In genomic region chr1:1329304-1330210, GRCh38 we compare ENCODE assay signal across 3 cellular contexts.
TF ChIP-seq lines count a peak whose summit lies in the region.

No MANE protein-coding gene starts in this region.

TF ChIP-seq in HEK293, 187 proteins besides CTCF, POLR2A, EP300 and RAD21 (continues in another document):
- TF ChIP-seq SP2 (tag by site-specific recombination; IDR thresholded peaks at IDR 0.05): no peak
- no peak for TF ChIP-seq KLF10 (tag by site-specific recombination; IDR thresholded peaks at IDR 0.05)
- TF ChIP-seq, protein P1, sequence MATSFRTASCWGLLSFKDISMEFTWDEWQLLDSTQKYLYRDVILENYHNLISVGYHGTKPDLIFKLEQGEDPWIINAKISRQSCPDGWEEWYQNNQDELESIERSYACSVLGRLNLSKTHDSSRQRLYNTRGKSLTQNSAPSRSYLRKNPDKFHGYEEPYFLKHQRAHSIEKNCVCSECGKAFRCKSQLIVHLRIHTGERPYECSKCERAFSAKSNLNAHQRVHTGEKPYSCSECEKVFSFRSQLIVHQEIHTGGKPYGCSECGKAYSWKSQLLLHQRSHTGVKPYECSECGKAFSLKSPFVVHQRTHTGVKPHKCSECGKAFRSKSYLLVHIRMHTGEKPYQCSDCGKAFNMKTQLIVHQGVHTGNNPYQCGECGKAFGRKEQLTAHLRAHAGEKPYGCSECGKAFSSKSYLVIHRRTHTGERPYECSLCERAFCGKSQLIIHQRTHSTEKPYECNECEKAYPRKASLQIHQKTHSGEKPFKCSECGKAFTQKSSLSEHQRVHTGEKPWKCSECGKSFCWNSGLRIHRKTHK (tag by site-specific recombination; IDR thresholded peaks at IDR 0.05): no peak
- no peak for TF ChIP-seq ZNF133 (tag by site-specific recombination; IDR thresholded peaks at IDR 0.05)
- TF ChIP-seq ZNF692 (tag by site-specific recombination; IDR thresholded peaks at IDR 0.05): no peak
- TF ChIP-seq ZNF132 (tag by site-specific recombination; IDR thresholded peaks at IDR 0.05; ENCODE audit: borderline replicate concordance): no peak
- TF ChIP-seq PRDM4 (tag by site-specific recombination; IDR thresholded peaks at IDR 0.05): no peak
- TF ChIP-seq, protein P2, sequence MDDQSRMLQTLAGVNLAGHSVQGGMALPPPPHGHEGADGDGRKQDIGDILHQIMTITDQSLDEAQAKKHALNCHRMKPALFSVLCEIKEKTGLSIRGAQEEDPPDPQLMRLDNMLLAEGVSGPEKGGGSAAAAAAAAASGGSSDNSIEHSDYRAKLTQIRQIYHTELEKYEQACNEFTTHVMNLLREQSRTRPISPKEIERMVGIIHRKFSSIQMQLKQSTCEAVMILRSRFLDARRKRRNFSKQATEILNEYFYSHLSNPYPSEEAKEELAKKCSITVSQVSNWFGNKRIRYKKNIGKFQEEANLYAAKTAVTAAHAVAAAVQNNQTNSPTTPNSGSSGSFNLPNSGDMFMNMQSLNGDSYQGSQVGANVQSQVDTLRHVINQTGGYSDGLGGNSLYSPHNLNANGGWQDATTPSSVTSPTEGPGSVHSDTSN (CRISPR knock-in tag; IDR thresholded peaks at IDR 0.05): 0 out of 2 replicates have a peak, but pooled peaks have one; percentile 22

TF ChIP-seq in PFSK-1, 5 proteins besides CTCF, POLR2A, EP300 and RAD21:
- TF ChIP-seq TAF1 (IDR thresholded peaks at IDR 0.05; ENCODE audit: borderline replicate concordance, insufficient read depth, low read length): no peak
- TF ChIP-seq FOXP2 (optimal IDR thresholded peaks at IDR 0.05; ENCODE audit: borderline replicate concordance, extremely low read depth, extremely low read length, insufficient read depth): peak; percentile 50
- TF ChIP-seq, protein P3, sequence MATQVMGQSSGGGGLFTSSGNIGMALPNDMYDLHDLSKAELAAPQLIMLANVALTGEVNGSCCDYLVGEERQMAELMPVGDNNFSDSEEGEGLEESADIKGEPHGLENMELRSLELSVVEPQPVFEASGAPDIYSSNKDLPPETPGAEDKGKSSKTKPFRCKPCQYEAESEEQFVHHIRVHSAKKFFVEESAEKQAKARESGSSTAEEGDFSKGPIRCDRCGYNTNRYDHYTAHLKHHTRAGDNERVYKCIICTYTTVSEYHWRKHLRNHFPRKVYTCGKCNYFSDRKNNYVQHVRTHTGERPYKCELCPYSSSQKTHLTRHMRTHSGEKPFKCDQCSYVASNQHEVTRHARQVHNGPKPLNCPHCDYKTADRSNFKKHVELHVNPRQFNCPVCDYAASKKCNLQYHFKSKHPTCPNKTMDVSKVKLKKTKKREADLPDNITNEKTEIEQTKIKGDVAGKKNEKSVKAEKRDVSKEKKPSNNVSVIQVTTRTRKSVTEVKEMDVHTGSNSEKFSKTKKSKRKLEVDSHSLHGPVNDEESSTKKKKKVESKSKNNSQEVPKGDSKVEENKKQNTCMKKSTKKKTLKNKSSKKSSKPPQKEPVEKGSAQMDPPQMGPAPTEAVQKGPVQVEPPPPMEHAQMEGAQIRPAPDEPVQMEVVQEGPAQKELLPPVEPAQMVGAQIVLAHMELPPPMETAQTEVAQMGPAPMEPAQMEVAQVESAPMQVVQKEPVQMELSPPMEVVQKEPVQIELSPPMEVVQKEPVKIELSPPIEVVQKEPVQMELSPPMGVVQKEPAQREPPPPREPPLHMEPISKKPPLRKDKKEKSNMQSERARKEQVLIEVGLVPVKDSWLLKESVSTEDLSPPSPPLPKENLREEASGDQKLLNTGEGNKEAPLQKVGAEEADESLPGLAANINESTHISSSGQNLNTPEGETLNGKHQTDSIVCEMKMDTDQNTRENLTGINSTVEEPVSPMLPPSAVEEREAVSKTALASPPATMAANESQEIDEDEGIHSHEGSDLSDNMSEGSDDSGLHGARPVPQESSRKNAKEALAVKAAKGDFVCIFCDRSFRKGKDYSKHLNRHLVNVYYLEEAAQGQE (IDR thresholded peaks at IDR 0.05; ENCODE audit: insufficient read depth in 1 of 2, low read depth in 2 of 2, low read length in 2 of 2): no peak

TF ChIP-seq in HepG2, 621 proteins besides CTCF, POLR2A, EP300 and RAD21 (continues in another document):
- TF ChIP-seq RBM39 (IDR thresholded peaks at IDR 0.05; ENCODE audit: low read depth, low read length, poor library complexity, severe bottlenecking) (no peak), NFE2 (CRISPR knock-in tag; IDR thresholded peaks at IDR 0.05) (no peak), ZEB1 (IDR thresholded peaks at IDR 0.05; ENCODE audit: insufficient replicate concordance, low read depth) (no peak), ZBTB38 (CRISPR knock-in tag; IDR thresholded peaks at IDR 0.05) (peak; percentile 70; the same call in 1 of the 2 replicates), FOSL1 (CRISPR knock-in tag; IDR thresholded peaks at IDR 0.05; ENCODE audit: borderline replicate concordance) (no peak), MAX (IDR thresholded peaks at IDR 0.05) (peak; percentile 18; the same call in 1 of the 2 replicates), FOXJ3 (CRISPR knock-in tag; IDR thresholded peaks at IDR 0.05; ENCODE audit: borderline replicate concordance) (no peak), ZNF121 (CRISPR knock-in tag; IDR thresholded peaks at IDR 0.05) (no peak), SSRP1 (CRISPR knock-in tag; IDR thresholded peaks at IDR 0.05) (peak; percentile 75), AGO1 (IDR thresholded peaks at IDR 0.05; ENCODE audit: low read depth, low read length, poor library complexity, severe bottlenecking) (peak; percentile 88), AHR (CRISPR knock-in tag; IDR thresholded peaks at IDR 0.05) (no peak), ZNF441 (CRISPR knock-in tag; IDR thresholded peaks at IDR 0.05; ENCODE audit: borderline replicate concordance) (no peak), ZNF362 (CRISPR knock-in tag; IDR thresholded peaks at IDR 0.05; ENCODE audit: borderline replicate concordance) (no peak), ATF7-NPFF (CRISPR knock-in tag; IDR thresholded peaks at IDR 0.05; ENCODE audit: low read depth) (no peak), ZNF484 (CRISPR knock-in tag; IDR thresholded peaks at IDR 0.05; ENCODE audit: borderline replicate concordance, low read depth) (no peak), ZSCAN20 (CRISPR knock-in tag; IDR thresholded peaks at IDR 0.05; ENCODE audit: borderline replicate concordance) (no peak), ZNF407 (CRISPR knock-in tag; IDR thresholded peaks at IDR 0.05; ENCODE audit: not compliant biosample characterization) (no peak), EHMT2 (IDR thresholded peaks at IDR 0.05; ENCODE audit: borderline replicate concordance, low read depth, low read length) (no peak), MAFG (CRISPR knock-in tag; IDR thresholded peaks at IDR 0.05) (no peak), CHD4 (IDR thresholded peaks at IDR 0.05; ENCODE audit: borderline replicate concordance, low read length) (no peak), KLF16 (CRISPR knock-in tag; IDR thresholded peaks at IDR 0.05) (no peak), PTBP1 (IDR thresholded peaks at IDR 0.05; ENCODE audit: low read depth, low read length, poor library complexity, severe bottlenecking) (no peak), ZNF431 (CRISPR knock-in tag; IDR thresholded peaks at IDR 0.05; ENCODE audit: borderline replicate concordance, low read depth) (no peak), ZNF768 (CRISPR knock-in tag; IDR thresholded peaks at IDR 0.05) (0 out of 2 replicates have a peak, but pooled peaks have one; percentile 37), ZFP90 (CRISPR knock-in tag; IDR thresholded peaks at IDR 0.05; ENCODE audit: borderline replicate concordance) (no peak), TARDBP (CRISPR knock-in tag; IDR thresholded peaks at IDR 0.05) (peak; percentile 93; the same call in 1 of the 2 replicates), ZNF746 (CRISPR knock-in tag; IDR thresholded peaks at IDR 0.05) (no peak), ZNF335 (CRISPR knock-in tag; IDR thresholded peaks at IDR 0.05) (no peak)
- TF ChIP-seq, protein P4, sequence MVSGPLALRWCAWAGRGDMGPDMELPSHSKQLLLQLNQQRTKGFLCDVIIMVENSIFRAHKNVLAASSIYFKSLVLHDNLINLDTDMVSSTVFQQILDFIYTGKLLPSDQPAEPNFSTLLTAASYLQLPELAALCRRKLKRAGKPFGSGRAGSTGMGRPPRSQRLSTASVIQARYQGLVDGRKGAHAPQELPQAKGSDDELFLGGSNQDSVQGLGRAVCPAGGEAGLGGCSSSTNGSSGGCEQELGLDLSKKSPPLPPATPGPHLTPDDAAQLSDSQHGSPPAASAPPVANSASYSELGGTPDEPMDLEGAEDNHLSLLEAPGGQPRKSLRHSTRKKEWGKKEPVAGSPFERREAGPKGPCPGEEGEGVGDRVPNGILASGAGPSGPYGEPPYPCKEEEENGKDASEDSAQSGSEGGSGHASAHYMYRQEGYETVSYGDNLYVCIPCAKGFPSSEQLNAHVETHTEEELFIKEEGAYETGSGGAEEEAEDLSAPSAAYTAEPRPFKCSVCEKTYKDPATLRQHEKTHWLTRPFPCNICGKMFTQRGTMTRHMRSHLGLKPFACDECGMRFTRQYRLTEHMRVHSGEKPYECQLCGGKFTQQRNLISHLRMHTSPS (CRISPR knock-in tag; IDR thresholded peaks at IDR 0.05; ENCODE audit: low read depth): 0 out of 2 replicates have a peak, but pooled peaks have one; percentile 7
- TF ChIP-seq, protein P5, sequence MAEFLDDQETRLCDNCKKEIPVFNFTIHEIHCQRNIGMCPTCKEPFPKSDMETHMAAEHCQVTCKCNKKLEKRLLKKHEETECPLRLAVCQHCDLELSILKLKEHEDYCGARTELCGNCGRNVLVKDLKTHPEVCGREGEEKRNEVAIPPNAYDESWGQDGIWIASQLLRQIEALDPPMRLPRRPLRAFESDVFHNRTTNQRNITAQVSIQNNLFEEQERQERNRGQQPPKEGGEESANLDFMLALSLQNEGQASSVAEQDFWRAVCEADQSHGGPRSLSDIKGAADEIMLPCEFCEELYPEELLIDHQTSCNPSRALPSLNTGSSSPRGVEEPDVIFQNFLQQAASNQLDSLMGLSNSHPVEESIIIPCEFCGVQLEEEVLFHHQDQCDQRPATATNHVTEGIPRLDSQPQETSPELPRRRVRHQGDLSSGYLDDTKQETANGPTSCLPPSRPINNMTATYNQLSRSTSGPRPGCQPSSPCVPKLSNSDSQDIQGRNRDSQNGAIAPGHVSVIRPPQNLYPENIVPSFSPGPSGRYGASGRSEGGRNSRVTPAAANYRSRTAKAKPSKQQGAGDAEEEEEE (CRISPR knock-in tag; IDR thresholded peaks at IDR 0.05; ENCODE audit: borderline replicate concordance): no peak
- TF ChIP-seq, protein P6, sequence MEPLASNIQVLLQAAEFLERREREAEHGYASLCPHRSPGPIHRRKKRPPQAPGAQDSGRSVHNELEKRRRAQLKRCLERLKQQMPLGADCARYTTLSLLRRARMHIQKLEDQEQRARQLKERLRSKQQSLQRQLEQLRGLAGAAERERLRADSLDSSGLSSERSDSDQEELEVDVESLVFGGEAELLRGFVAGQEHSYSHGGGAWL (CRISPR knock-in tag; IDR thresholded peaks at IDR 0.05): no peak
